ENCODE assay signal across 8 cellular contexts in the genomic region with DNA sequence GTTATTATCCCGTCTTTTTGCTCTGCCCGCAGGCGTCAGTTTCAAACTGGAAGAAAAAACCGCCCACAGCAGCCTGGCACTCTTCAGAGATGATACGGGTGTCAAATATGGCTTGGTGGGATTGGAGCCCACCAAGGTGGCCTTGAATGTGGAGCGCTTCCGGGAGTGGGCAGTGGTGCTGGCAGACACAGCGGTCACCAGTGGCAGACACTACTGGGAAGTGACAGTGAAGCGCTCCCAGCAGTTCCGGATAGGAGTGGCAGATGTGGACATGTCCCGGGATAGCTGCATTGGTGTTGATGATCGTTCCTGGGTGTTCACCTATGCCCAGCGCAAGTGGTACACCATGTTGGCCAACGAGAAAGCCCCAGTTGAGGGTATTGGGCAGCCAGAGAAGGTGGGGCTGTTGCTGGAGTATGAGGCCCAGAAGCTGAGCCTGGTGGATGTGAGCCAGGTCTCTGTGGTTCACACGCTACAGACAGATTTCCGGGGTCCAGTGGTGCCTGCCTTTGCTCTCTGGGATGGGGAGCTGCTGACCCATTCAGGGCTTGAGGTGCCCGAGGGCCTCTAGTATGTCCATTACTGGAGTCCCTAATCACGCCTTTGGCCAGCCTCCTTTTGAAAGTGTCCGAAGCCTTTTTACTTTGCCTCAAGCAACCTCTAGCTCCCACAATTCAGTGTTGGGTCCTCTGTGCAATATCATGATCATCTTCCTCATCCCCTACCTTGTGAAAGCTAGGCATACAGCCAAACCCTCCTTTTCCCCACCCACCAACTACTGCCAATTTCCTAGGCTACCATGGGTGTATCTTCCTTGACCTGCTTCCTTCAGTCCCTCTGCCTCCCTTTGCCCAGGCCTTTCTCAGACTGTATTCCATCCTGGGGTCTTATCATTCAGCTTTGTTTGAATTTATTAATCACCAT. TPM values are rescaled to one million over a fixed set of nuclear protein-coding genes. Genes with fewer than 3 reads are reported as not detected.
DNase-seq lines count a peak whose midpoint lies in the region; ATAC-seq and TF ChIP-seq lines count a peak whose summit lies in the region.

No MANE protein-coding gene starts in this region.

- H3K9me3 ChIP-seq in right atrium auricular region: no peaks in the 10 kb centered on the region

- H3K4me1 ChIP-seq in right atrium auricular region: peaks cover 0 to 18% of the 10 kb centered on the region in 2 donors

- H3K4me3 ChIP-seq in right atrium auricular region: peak overlapping the region; percentile 78 to 84
- H3K4me3 ChIP-seq in skeletal muscle cell (ENCODE audit: low read depth, low read length): peak overlapping the region; percentile 90

- ATAC-seq in GM18868 (IDR thresholded peaks at IDR 0.05; ENCODE audit: unreplicated experiment) (no peak), HG02973 (IDR thresholded peaks at IDR 0.05; ENCODE audit: unreplicated experiment) (no peak), GM21619 (IDR thresholded peaks at IDR 0.05; ENCODE audit: unreplicated experiment) (no peak)

- no peak for TF ChIP-seq CTCF in right atrium auricular region (IDR thresholded peaks at IDR 0.05)

- no peaks in the 10 kb centered on the region for H3K27me3 Mint-ChIP-seq in activated T-helper 1 cell treated with anti-CD3 and anti-CD28 coated beads, Interleukin-12 subunit alpha, Interleukin-12 subunit beta, Interleukin-2, Interleukin-4 antibody, amounts not matched to agents 30 ng/mL and 10 ng/mL and 1 ng/mL, durations not matched to agents 14 hours and 24 hours and 36 hours (ENCODE audit: insufficient read depth)

- H3K27ac Mint-ChIP-seq in activated T-helper 1 cell treated with anti-CD3 and anti-CD28 coated beads, Interleukin-12 subunit alpha, Interleukin-12 subunit beta, Interleukin-2, Interleukin-4 antibody, amounts not matched to agents 30 ng/mL and 10 ng/mL and 1 ng/mL, durations not matched to agents 14 hours and 24 hours and 36 hours: peak overlapping the region; percentile 98

- peak overlapping the region; percentile 82 to 88 for H3K27ac ChIP-seq in right atrium auricular region

- peak overlapping the region; percentile 99 for H3K4me3 Mint-ChIP-seq in activated T-helper 1 cell treated with anti-CD3 and anti-CD28 coated beads, Interleukin-12 subunit alpha, Interleukin-12 subunit beta, Interleukin-2, Interleukin-4 antibody, amounts not matched to agents 30 ng/mL and 10 ng/mL and 1 ng/mL, durations not matched to agents 14 hours and 24 hours and 36 hours

- H3K36me3 ChIP-seq in right atrium auricular region: no peaks in the 10 kb centered on the region

- intact Hi-C loops in activated T-helper 1 cell treated with anti-CD3 and anti-CD28 coated beads, Interleukin-12 subunit alpha, Interleukin-12 subunit beta, Interleukin-2, Interleukin-4 antibody, amounts not matched to agents 30 ng/mL and 10 ng/mL and 1 ng/mL, durations not matched to agents 14 hours and 24 hours and 36 hours (cut with micrococcal nuclease): loop anchor here (2.0 kb wide), 3 partner anchors 20 to 342 kb away; a partner anchor contains a TSS

- no peaks in the 10 kb centered on the region for H3K9me3 Mint-ChIP-seq in activated T-helper 1 cell treated with anti-CD3 and anti-CD28 coated beads, Interleukin-12 subunit alpha, Interleukin-12 subunit beta, Interleukin-2, Interleukin-4 antibody, amounts not matched to agents 30 ng/mL and 10 ng/mL and 1 ng/mL, durations not matched to agents 14 hours and 24 hours and 36 hours

- peaks cover 14% of the 10 kb centered on the region for H3K36me3 Mint-ChIP-seq in activated T-helper 1 cell treated with anti-CD3 and anti-CD28 coated beads, Interleukin-12 subunit alpha, Interleukin-12 subunit beta, Interleukin-2, Interleukin-4 antibody, amounts not matched to agents 30 ng/mL and 10 ng/mL and 1 ng/mL, durations not matched to agents 14 hours and 24 hours and 36 hours (ENCODE audit: low read depth)

- DNase-seq in C1 segment of cervical spinal cord (lab: John Stamatoyannopoulos, UW): peak in 8 of 14 donors; percentile 15 to 46 (median 32)
- peak; percentile 13 for DNase-seq in HT1080 (ENCODE audit: low read depth)
- DNase-seq in activated T-helper 1 cell treated with anti-CD3 and anti-CD28 coated beads, Interleukin-12 subunit alpha, Interleukin-12 subunit beta, Interleukin-2, Interleukin-4 antibody, amounts not matched to agents 30 ng/mL and 10 ng/mL and 1 ng/mL, durations not matched to agents 14 hours and 24 hours and 36 hours (ENCODE audit: low spot score): no peak
- DNase-seq in right atrium auricular region (ENCODE audit: low spot score): no peak
- no peak for DNase-seq in skeletal muscle cell (ENCODE audit: low read depth)

- no peaks in the 10 kb centered on the region for H3K27me3 ChIP-seq in right atrium auricular region

- peaks cover 19% of the 10 kb centered on the region for H3K4me1 Mint-ChIP-seq in activated T-helper 1 cell treated with anti-CD3 and anti-CD28 coated beads, Interleukin-12 subunit alpha, Interleukin-12 subunit beta, Interleukin-2, Interleukin-4 antibody, amounts not matched to agents 30 ng/mL and 10 ng/mL and 1 ng/mL, durations not matched to agents 14 hours and 24 hours and 36 hours (ENCODE audit: low read depth)

RNA-seq across cellular contexts. Expression of a gene that starts 0.9 kb away (rescaled TPM):
- total RNA-seq in HT1080 (2014; rRNA removed; shearing (Covaris generic)): 2.3 and 2.9 TPM in 2 replicates
- polyA plus RNA-seq in HT1080 (2015; cell fraction: cytosol; rRNA removed): 2.4 and 2.7 TPM in 2 replicates
- 2.9 and 4.0 TPM in 2 replicates for polyA plus RNA-seq in HT1080 (2015; cell fraction: nucleus; rRNA removed)
- 5.0 and 5.5 TPM in 2 replicates for total RNA-seq in activated T-helper 1 cell treated with anti-CD3 and anti-CD28 coated beads, Interleukin-12 subunit alpha, Interleukin-12 subunit beta, Interleukin-2, Interleukin-4 antibody, amounts not matched to agents 30 ng/mL and 10 ng/mL and 1 ng/mL, durations not matched to agents 14 hours and 24 hours and 36 hours
- total RNA-seq in right atrium auricular region: 1 to 10 TPM; 1.7 to 2.7 TPM

RNA-seq across cellular contexts. Expression of a gene that starts 14.8 kb away (rescaled TPM):
- total RNA-seq in HT1080 (2014; rRNA removed; shearing (Covaris generic)): not detected in 2 replicates
- polyA plus RNA-seq in HT1080 (2015; cell fraction: cytosol; rRNA removed): not detected in 2 replicates
- polyA plus RNA-seq in HT1080 (2015; cell fraction: nucleus; rRNA removed): 0.15 TPM in 1 of 2 replicates, not detected in the other
- total RNA-seq in activated T-helper 1 cell treated with anti-CD3 and anti-CD28 coated beads, Interleukin-12 subunit alpha, Interleukin-12 subunit beta, Interleukin-2, Interleukin-4 antibody, amounts not matched to agents 30 ng/mL and 10 ng/mL and 1 ng/mL, durations not matched to agents 14 hours and 24 hours and 36 hours: not detected in 2 replicates
- not detected for total RNA-seq in right atrium auricular region

RNA-seq across cellular contexts. Expression of a gene that starts 18.7 kb away (rescaled TPM):
- not detected in 2 replicates for total RNA-seq in HT1080 (2014; rRNA removed; shearing (Covaris generic))
- polyA plus RNA-seq in HT1080 (2015; cell fraction: cytosol; rRNA removed): not detected in 2 replicates
- not detected in 2 replicates for polyA plus RNA-seq in HT1080 (2015; cell fraction: nucleus; rRNA removed)
- 1.5 and 2.6 TPM in 2 replicates for total RNA-seq in activated T-helper 1 cell treated with anti-CD3 and anti-CD28 coated beads, Interleukin-12 subunit alpha, Interleukin-12 subunit beta, Interleukin-2, Interleukin-4 antibody, amounts not matched to agents 30 ng/mL and 10 ng/mL and 1 ng/mL, durations not matched to agents 14 hours and 24 hours and 36 hours
- total RNA-seq in right atrium auricular region: 1 to 10 TPM in 1 of 2 donors, under 1 TPM in 1; 0.96 to 1.7 TPM

RNA-seq across cellular contexts. Expression of a gene that starts 20.0 kb away (rescaled TPM):
- 17.5 and 21.3 TPM in 2 replicates for total RNA-seq in HT1080 (2014; rRNA removed; shearing (Covaris generic))
- polyA plus RNA-seq in HT1080 (2015; cell fraction: cytosol; rRNA removed): 17.5 and 18.5 TPM in 2 replicates
- polyA plus RNA-seq in HT1080 (2015; cell fraction: nucleus; rRNA removed): 29.8 and 37.9 TPM in 2 replicates
- total RNA-seq in activated T-helper 1 cell treated with anti-CD3 and anti-CD28 coated beads, Interleukin-12 subunit alpha, Interleukin-12 subunit beta, Interleukin-2, Interleukin-4 antibody, amounts not matched to agents 30 ng/mL and 10 ng/mL and 1 ng/mL, durations not matched to agents 14 hours and 24 hours and 36 hours: 44.9 and 45.8 TPM in 2 replicates
- 1 to 10 TPM; 2.1 to 3.0 TPM for total RNA-seq in right atrium auricular region

RNA-seq across cellular contexts. Expression of a gene that starts 52.4 kb away (rescaled TPM):
- total RNA-seq in HT1080 (2014; rRNA removed; shearing (Covaris generic)): 30.9 and 33.3 TPM in 2 replicates
- polyA plus RNA-seq in HT1080 (2015; cell fraction: cytosol; rRNA removed): 39.5 and 47.0 TPM in 2 replicates
- 68.1 and 70.4 TPM in 2 replicates for polyA plus RNA-seq in HT1080 (2015; cell fraction: nucleus; rRNA removed)
- total RNA-seq in activated T-helper 1 cell treated with anti-CD3 and anti-CD28 coated beads, Interleukin-12 subunit alpha, Interleukin-12 subunit beta, Interleukin-2, Interleukin-4 antibody, amounts not matched to agents 30 ng/mL and 10 ng/mL and 1 ng/mL, durations not matched to agents 14 hours and 24 hours and 36 hours: 4.0 and 6.5 TPM in 2 replicates
- total RNA-seq in right atrium auricular region: 10 to 100 TPM; 12.8 to 28.5 TPM

Comparison
In these comparisons a context has a peak if more than half of its experiments do, and no peak if none do; other contexts are left out.
1. DNase-seq: peak in C1 segment of cervical spinal cord (8 of 14) and HT1080 (single experiment); none in activated T-helper 1 cell treated with anti-CD3 and anti-CD28 coated beads, Interleukin-12 subunit alpha, Interleukin-12 subunit beta, Interleukin-2, Interleukin-4 antibody, amounts not matched to agents 30 ng/mL and 10 ng/mL and 1 ng/mL, durations not matched to agents 14 hours and 24 hours and 36 hours (single experiment), right atrium auricular region (single experiment) and skeletal muscle cell (single experiment).